ENCODE assay signal across 16 cellular contexts in the genomic region with DNA sequence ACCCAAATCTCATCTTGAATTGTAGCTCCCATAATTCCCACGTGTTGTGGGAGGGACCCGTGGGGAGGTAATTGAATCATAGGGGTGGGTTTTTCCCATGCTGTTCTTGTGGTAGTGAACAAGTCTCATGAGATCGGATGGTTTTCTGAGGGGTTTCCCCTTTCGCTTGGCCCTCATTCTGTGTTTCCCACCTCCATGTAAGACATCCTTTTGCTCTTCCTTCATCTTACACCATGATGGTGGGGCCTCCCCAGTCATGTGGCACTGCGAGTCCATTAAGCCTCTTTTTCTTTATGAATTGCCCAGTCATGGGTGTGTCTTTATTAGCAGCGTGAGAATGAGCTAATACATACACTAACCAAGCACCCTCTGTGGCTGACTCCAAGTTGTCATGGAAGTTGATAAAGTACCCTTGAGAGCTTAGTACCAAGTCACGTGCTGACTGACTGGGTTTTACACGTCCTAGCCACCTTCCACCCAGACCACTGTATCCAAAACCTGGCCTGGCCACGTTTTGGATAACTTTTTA.
DNase-seq lines count a peak whose midpoint lies in the region; ATAC-seq and TF ChIP-seq lines count a peak whose summit lies in the region.
"Had no signal": no experiment of that assay in that cellular context is flagged by ENCODE, and none has a peak within 500 bp of the region (broad histone marks: within the 10 kb centered on the region; RNA-seq: fewer than 3 reads in every experiment).

No MANE protein-coding gene starts in this region.

- no peaks in the 10 kb centered on the region for H3K27me3 ChIP-seq in mesenchymal stem cell (ENCODE audit: control insufficient read depth in 1 of 2, insufficient read depth in 1 of 2, low read length in 2 of 2)

- no peak overlapping the region for H3K4me3 Mint-ChIP-seq in activated naive CD8-positive, alpha-beta T cell treated with anti-CD3 and anti-CD28 coated beads, Interleukin-2, amount 50 U/mL, for 24 hours
- no peak overlapping the region for H3K4me3 Mint-ChIP-seq in activated naive CD8-positive, alpha-beta T cell treated with anti-CD3 and anti-CD28 coated beads for 36 hours
- no peak overlapping the region for H3K4me3 Mint-ChIP-seq in activated B cell treated with CpG ODN at 0.5 μM for 24 hours
- H3K4me3 Mint-ChIP-seq in activated T-cell treated with anti-CD3 and anti-CD28 coated beads, Interleukin-2, amount 50 U/mL, for 24 hours: no peak overlapping the region
- H3K4me3 Mint-ChIP-seq: CD4-positive, CD25-positive, alpha-beta regulatory T cell had no signal

- no peak overlapping the region for H3K18ac ChIP-seq in mesenchymal stem cell (ENCODE audit: low read depth in 1 of 2, low read length in 2 of 2)

- no peak overlapping the region for H2BK12ac ChIP-seq in mesenchymal stem cell (ENCODE audit: low read length in 2 of 2)

- 93% methylated on average over 5 of the region's 9 CpGs for WGBS in mesenchymal stem cell

- H3K14ac ChIP-seq in mesenchymal stem cell (ENCODE audit: low read length in 2 of 2): no peak overlapping the region

- CTCF ChIA-PET in activated B cell treated with CpG ODN at 0.5 μM for 24 hours (lab: Charles Lee): no interaction called here

- H2BK120ac ChIP-seq in mesenchymal stem cell (ENCODE audit: low read depth, low read length): no peak overlapping the region

- H3K27ac Mint-ChIP-seq in activated naive CD8-positive, alpha-beta T cell treated with anti-CD3 and anti-CD28 coated beads, Interleukin-2, amount 50 U/mL, for 24 hours: no peak overlapping the region
- H3K27ac Mint-ChIP-seq in activated naive CD8-positive, alpha-beta T cell treated with anti-CD3 and anti-CD28 coated beads for 36 hours: no peak overlapping the region
- no peak overlapping the region for H3K27ac Mint-ChIP-seq in activated B cell treated with CpG ODN at 0.5 μM for 24 hours
- no peak overlapping the region for H3K27ac Mint-ChIP-seq in activated T-cell treated with anti-CD3 and anti-CD28 coated beads, Interleukin-2, amount 50 U/mL, for 24 hours
- H3K27ac Mint-ChIP-seq: CD4-positive, CD25-positive, alpha-beta regulatory T cell had no signal

- no peak overlapping the region for H2AFZ ChIP-seq in mesenchymal stem cell (ENCODE audit: low read depth, low read length)

- no peak overlapping the region for H3K4me3 ChIP-seq in mesenchymal stem cell (ENCODE audit: insufficient read depth in 1 of 2, low read depth in 1 of 2, low read length in 2 of 2)

- ATAC-seq in activated naive CD8-positive, alpha-beta T cell treated with anti-CD3 and anti-CD28 coated beads, Interleukin-2, amount 50 U/mL, for 24 hours: peak; percentile 55
- ATAC-seq in activated B cell treated with CpG ODN at 0.5 μM for 24 hours (ENCODE audit: low read depth) (peak; percentile 57), HG02571 (IDR thresholded peaks at IDR 0.05; ENCODE audit: unreplicated experiment) (no peak)
- ATAC-seq: HepG2 had no signal

- H3K4me2 ChIP-seq in mesenchymal stem cell (ENCODE audit: low read length, poor library complexity, severe bottlenecking): no peak overlapping the region
- H3K4me2 ChIP-seq: KMS-11 had no signal

- H2BK5ac ChIP-seq in mesenchymal stem cell (ENCODE audit: low read depth, low read length, poor library complexity, severe bottlenecking): no peak overlapping the region

- POLR2A ChIA-PET in activated B cell treated with CpG ODN at 0.5 μM for 24 hours (lab: Charles Lee): interaction anchor here (1.3 kb wide), 1 partner anchor 41 kb away, joined by 3 read pairs; no protein-coding TSS in a partner anchor

- H3K79me1 ChIP-seq in mesenchymal stem cell (replicated peaks; ENCODE audit: low read length, poor library complexity, severe bottlenecking): no peaks in the 10 kb centered on the region

- H3K4me1 ChIP-seq in mesenchymal stem cell (ENCODE audit: control insufficient read depth, insufficient read depth, low read depth, low read length): peaks cover 17% of the 10 kb centered on the region

- H4K8ac ChIP-seq in mesenchymal stem cell (ENCODE audit: low read length): peak overlapping the region; percentile 67

- no peak for DNase-seq in activated naive CD8-positive, alpha-beta T cell treated with anti-CD3 and anti-CD28 coated beads, Interleukin-2, amount 50 U/mL, for 24 hours
- DNase-seq in activated naive CD8-positive, alpha-beta T cell treated with anti-CD3 and anti-CD28 coated beads for 36 hours: no peak
- DNase-seq in activated B cell treated with CpG ODN at 0.5 μM for 24 hours (no peak), mesenchymal stem cell (peak; percentile 29), globus pallidus (ENCODE audit: low spot score) (no peak), MV-4-11 (lab: John Stamatoyannopoulos, UW) (no peak)
- no peak for DNase-seq in activated T-cell treated with anti-CD3 and anti-CD28 coated beads, Interleukin-2, amount 50 U/mL, for 24 hours
- DNase-seq: CD4-positive, CD25-positive, alpha-beta regulatory T cell; DND-41; GDM1; NCI-H1105 treated with DMSO at 0.1 percent for 48 hours; NCI-H187; NCI-H446 had no signal

- peak overlapping the region; percentile 26 for H2BK15ac ChIP-seq in mesenchymal stem cell (ENCODE audit: low read depth, poor library complexity, severe bottlenecking)

- peaks cover 9% of the 10 kb centered on the region for H3K27me3 Mint-ChIP-seq in activated naive CD8-positive, alpha-beta T cell treated with anti-CD3 and anti-CD28 coated beads, Interleukin-2, amount 50 U/mL, for 24 hours
- H3K27me3 Mint-ChIP-seq in activated naive CD8-positive, alpha-beta T cell treated with anti-CD3 and anti-CD28 coated beads for 36 hours: peaks cover 9% of the 10 kb centered on the region
- peaks cover 4% of the 10 kb centered on the region for H3K27me3 Mint-ChIP-seq in activated B cell treated with CpG ODN at 0.5 μM for 24 hours
- H3K27me3 Mint-ChIP-seq in activated T-cell treated with anti-CD3 and anti-CD28 coated beads, Interleukin-2, amount 50 U/mL, for 24 hours: peaks cover 3% of the 10 kb centered on the region
- H3K27me3 Mint-ChIP-seq: CD4-positive, CD25-positive, alpha-beta regulatory T cell had no signal

- H3K9me3 Mint-ChIP-seq in activated naive CD8-positive, alpha-beta T cell treated with anti-CD3 and anti-CD28 coated beads, Interleukin-2, amount 50 U/mL, for 24 hours: no peaks in the 10 kb centered on the region
- peaks cover 1% of the 10 kb centered on the region for H3K9me3 Mint-ChIP-seq in activated naive CD8-positive, alpha-beta T cell treated with anti-CD3 and anti-CD28 coated beads for 36 hours
- H3K9me3 Mint-ChIP-seq in activated B cell treated with CpG ODN at 0.5 μM for 24 hours: no peaks in the 10 kb centered on the region
- peaks cover 3% of the 10 kb centered on the region for H3K9me3 Mint-ChIP-seq in activated T-cell treated with anti-CD3 and anti-CD28 coated beads, Interleukin-2, amount 50 U/mL, for 24 hours

- H4K91ac ChIP-seq in mesenchymal stem cell (ENCODE audit: low read length): no peak overlapping the region

- H3K36me3 ChIP-seq in mesenchymal stem cell (ENCODE audit: control insufficient read depth in 1 of 2, insufficient read depth in 2 of 2, low read depth in 1 of 2, low read length in 2 of 2): peaks cover 0 to 2% of the 10 kb centered on the region in 2 experiments

- H2AK5ac ChIP-seq in mesenchymal stem cell (ENCODE audit: low read length, severe bottlenecking): no peak overlapping the region

- H3K27ac ChIP-seq in mesenchymal stem cell (ENCODE audit: low read length, poor library complexity, severe bottlenecking): no peak overlapping the region
- H3K27ac ChIP-seq: KMS-11 had no signal

- intact Hi-C loops in activated B cell treated with CpG ODN at 0.5 μM for 24 hours (cut with micrococcal nuclease): loop anchor here (2.0 kb wide), 1 partner anchor 41 kb away; no protein-coding TSS in a partner anchor

- H3K9ac ChIP-seq in mesenchymal stem cell (ENCODE audit: low read length): no peak overlapping the region
- H3K9ac ChIP-seq: KMS-11 had no signal

- H3K9me3 ChIP-seq in mesenchymal stem cell (ENCODE audit: control insufficient read depth, low read length): no peaks in the 10 kb centered on the region

- H3K4ac ChIP-seq in mesenchymal stem cell (ENCODE audit: low read depth in 1 of 2, low read length in 2 of 2): no peak overlapping the region

- H3K4me1 Mint-ChIP-seq in activated naive CD8-positive, alpha-beta T cell treated with anti-CD3 and anti-CD28 coated beads, Interleukin-2, amount 50 U/mL, for 24 hours: peaks cover 16% of the 10 kb centered on the region
- peaks cover 8% of the 10 kb centered on the region for H3K4me1 Mint-ChIP-seq in activated naive CD8-positive, alpha-beta T cell treated with anti-CD3 and anti-CD28 coated beads for 36 hours
- peaks cover 20% of the 10 kb centered on the region for H3K4me1 Mint-ChIP-seq in activated B cell treated with CpG ODN at 0.5 μM for 24 hours
- peaks cover 13% of the 10 kb centered on the region for H3K4me1 Mint-ChIP-seq in activated T-cell treated with anti-CD3 and anti-CD28 coated beads, Interleukin-2, amount 50 U/mL, for 24 hours (ENCODE audit: low read depth)

- TF ChIP-seq CTCF in activated B cell treated with CpG ODN at 0.5 μM for 24 hours (IDR thresholded peaks at IDR 0.05): no peak

- H3K36me3 Mint-ChIP-seq in activated naive CD8-positive, alpha-beta T cell treated with anti-CD3 and anti-CD28 coated beads, Interleukin-2, amount 50 U/mL, for 24 hours (ENCODE audit: low read depth): no peaks in the 10 kb centered on the region
- H3K36me3 Mint-ChIP-seq in activated naive CD8-positive, alpha-beta T cell treated with anti-CD3 and anti-CD28 coated beads for 36 hours: peaks cover 1% of the 10 kb centered on the region
- no peaks in the 10 kb centered on the region for H3K36me3 Mint-ChIP-seq in activated B cell treated with CpG ODN at 0.5 μM for 24 hours (ENCODE audit: low read depth)
- H3K36me3 Mint-ChIP-seq in activated T-cell treated with anti-CD3 and anti-CD28 coated beads, Interleukin-2, amount 50 U/mL, for 24 hours (ENCODE audit: low read depth): no peaks in the 10 kb centered on the region
- H3K36me3 Mint-ChIP-seq: CD4-positive, CD25-positive, alpha-beta regulatory T cell had no signal

- H3K23ac ChIP-seq in mesenchymal stem cell (ENCODE audit: low read length in 2 of 2): no peak overlapping the region
